26 cellular contexts compared by ENCODE assay signal in genomic region chr12:82300611-82301010, GRCh38. TPM values are rescaled to one million over a fixed set of nuclear protein-coding genes. Genes with fewer than 3 reads are reported as not detected.
A peak's percentile ranks its signal among the peaks of the same experiment; 100 is the strongest.
DNase-seq lines count a peak whose midpoint lies in the region; ATAC-seq, FAIRE-seq and TF ChIP-seq lines count a peak whose summit lies in the region.
"Had no signal": no experiment of that assay in that cellular context is flagged by ENCODE, and none has a peak within 500 bp of the region (broad histone marks: within the 10 kb centered on the region; RNA-seq: fewer than 3 reads in every experiment).

No MANE protein-coding gene starts in this region.

- no peak overlapping the region for H3K9ac ChIP-seq in astrocyte (ENCODE audit: low read length)

- no peaks in the 10 kb centered on the region for H3K9me3 ChIP-seq in astrocyte (ENCODE audit: insufficient read depth, low read depth, low read length)
- H3K9me3 ChIP-seq in right cardiac atrium (ENCODE audit: control insufficient read depth, low read length) = no peaks in the 10 kb centered on the region
- no peaks in the 10 kb centered on the region for H3K9me3 ChIP-seq in testis
- H3K9me3 ChIP-seq: A549, neutrophil, prostate gland, thyroid gland had no signal

- no peak for TF ChIP-seq POLR2A in testis (IDR thresholded peaks at IDR 0.05)

- no peaks in the 10 kb centered on the region for H4K20me1 ChIP-seq in astrocyte (ENCODE audit: insufficient read depth, low read length)

- no peak overlapping the region for H2AFZ ChIP-seq in astrocyte (ENCODE audit: low read depth, low read length)

- FAIRE-seq in astrocyte (lab: Jason Lieb, UNC) = no peak
- FAIRE-seq: A549, H54, kidney had no signal

- peak; percentile 89 for ATAC-seq in Right ventricle myocardium inferior
- ATAC-seq in right cardiac atrium = peak; percentile 94 to 96
- ATAC-seq in GM21723 (IDR thresholded peaks at IDR 0.05; ENCODE audit: unreplicated experiment) = no peak
- ATAC-seq: A549; activated CD8-positive, alpha-beta memory T cell treated with anti-CD3 and anti-CD28 coated beads, Interleukin-2, amount 10 ng/mL, durations not matched to agents 7 days and 5 days; activated naive CD8-positive, alpha-beta T cell treated with anti-CD3 and anti-CD28 coated beads, Interleukin-2, amount 50 U/mL, for 24 hours; stimulated activated naive CD8-positive, alpha-beta T cell treated with anti-CD3 and anti-CD28 coated beads, Interleukin-15, amount 100 ng/mL, for 72 hours; WTC11 had no signal

- no peaks in the 10 kb centered on the region for H3K27me3 Mint-ChIP-seq in astrocyte (ENCODE audit: low read depth, unreplicated experiment)
- H3K27me3 Mint-ChIP-seq: activated CD8-positive, alpha-beta memory T cell treated with anti-CD3 and anti-CD28 coated beads, Interleukin-2, amount 10 ng/mL, durations not matched to agents 7 days and 5 days had no signal

- H3K27ac ChIP-seq in astrocyte (ENCODE audit: low read depth, low read length) (no peak overlapping the region), right cardiac atrium (ENCODE audit: low read length) (no peak overlapping the region), testis (no peak overlapping the region)
- H3K27ac ChIP-seq: A549, neutrophil, prostate gland, thyroid gland had no signal

- H3K36me3 ChIP-seq in astrocyte (ENCODE audit: insufficient read depth, low read length) (no peaks in the 10 kb centered on the region), testis (ENCODE audit: low read depth, missing control alignments) (no peaks in the 10 kb centered on the region)
- H3K36me3 ChIP-seq: neutrophil, prostate gland, thyroid gland had no signal

- TF ChIP-seq CTCF in astrocyte (IDR thresholded peaks at IDR 0.05; ENCODE audit: insufficient read depth, low read depth, low read length) = no peak
- no peak for TF ChIP-seq CTCF in testis (IDR thresholded peaks at IDR 0.05)

- DNase-seq in Right ventricle myocardium inferior (ENCODE audit: missing footprints) (no peak), cardiac septum (ENCODE audit: low spot score) (no peak), astrocyte (ENCODE audit: low read depth) (peak; percentile 14), right cardiac atrium (peak in 1 of 3 donors; percentile 44), testis (peak; percentile 41), DMS53 treated with DMSO at 0.1 percent for 48 hours (lab: John Stamatoyannopoulos, UW; ENCODE audit: unreplicated experiment) (no peak), occipital lobe (lab: John Stamatoyannopoulos, UW) (no peak)
- DNase-seq: activated CD4-positive, alpha-beta T cell treated with anti-CD3 and anti-CD28 coated beads, Interleukin-2, amount 50 U/mL, for 1 hour; activated CD8-positive, alpha-beta memory T cell treated with anti-CD3 and anti-CD28 coated beads, Interleukin-2, amount 10 ng/mL, durations not matched to agents 7 days and 5 days; activated naive CD8-positive, alpha-beta T cell treated with anti-CD3 and anti-CD28 coated beads, Interleukin-2, amount 50 U/mL, for 24 hours; activated T-cell treated with anti-CD3 and anti-CD28 coated beads, Interleukin-2, amount 50 U/mL, for 48 hours; AML-193; CD4-positive, alpha-beta memory T cell; kidney; NCI-H1092 treated with DMSO at 0.1 percent for 48 hours; NCI-H187 treated with DMSO at 0.1 percent for 48 hours; NCI-H226; NCI-H748 treated with DMSO at 0.1 percent for 48 hours; stimulated activated naive CD8-positive, alpha-beta T cell treated with anti-CD3 and anti-CD28 coated beads, Interleukin-15, amount 100 ng/mL, for 72 hours; thyroid gland had no signal

- no peak overlapping the region for H3K4me3 Mint-ChIP-seq in astrocyte (ENCODE audit: unreplicated experiment)
- H3K4me3 Mint-ChIP-seq: activated CD8-positive, alpha-beta memory T cell treated with anti-CD3 and anti-CD28 coated beads, Interleukin-2, amount 10 ng/mL, durations not matched to agents 7 days and 5 days; activated naive CD8-positive, alpha-beta T cell treated with anti-CD3 and anti-CD28 coated beads, Interleukin-2, amount 50 U/mL, for 24 hours; CD4-positive, alpha-beta memory T cell; stimulated activated naive CD8-positive, alpha-beta T cell treated with anti-CD3 and anti-CD28 coated beads, Interleukin-15, amount 100 ng/mL, for 72 hours; WTC11 had no signal

- H3K79me2 ChIP-seq in astrocyte (ENCODE audit: insufficient read depth, low read length) = no peaks in the 10 kb centered on the region

- H3K4me2 ChIP-seq in astrocyte (ENCODE audit: low read length) = no peak overlapping the region
- H3K4me2 ChIP-seq: A549 had no signal

- no peaks in the 10 kb centered on the region for H3K9me3 Mint-ChIP-seq in astrocyte (ENCODE audit: unreplicated experiment)
- H3K9me3 Mint-ChIP-seq: activated naive CD8-positive, alpha-beta T cell treated with anti-CD3 and anti-CD28 coated beads, Interleukin-2, amount 50 U/mL, for 24 hours; stimulated activated naive CD8-positive, alpha-beta T cell treated with anti-CD3 and anti-CD28 coated beads, Interleukin-15, amount 100 ng/mL, for 72 hours; WTC11 had no signal

- 6% methylated on average over 3 of the region's 3 CpGs for WGBS in right cardiac atrium
- 23 to 32% methylated on average over 3 of the region's 3 CpGs for WGBS in testis, 2 donors

- H3K4me1 Mint-ChIP-seq in astrocyte (ENCODE audit: low read depth, unreplicated experiment) = peaks cover 13% of the 10 kb centered on the region
- H3K4me1 Mint-ChIP-seq: activated CD8-positive, alpha-beta memory T cell treated with anti-CD3 and anti-CD28 coated beads, Interleukin-2, amount 10 ng/mL, durations not matched to agents 7 days and 5 days; activated naive CD8-positive, alpha-beta T cell treated with anti-CD3 and anti-CD28 coated beads, Interleukin-2, amount 50 U/mL, for 24 hours; CD4-positive, alpha-beta memory T cell; stimulated activated naive CD8-positive, alpha-beta T cell treated with anti-CD3 and anti-CD28 coated beads, Interleukin-15, amount 100 ng/mL, for 72 hours; WTC11 had no signal

- no peaks in the 10 kb centered on the region for H3K36me3 Mint-ChIP-seq in astrocyte (ENCODE audit: low read depth, unreplicated experiment)
- H3K36me3 Mint-ChIP-seq: activated CD8-positive, alpha-beta memory T cell treated with anti-CD3 and anti-CD28 coated beads, Interleukin-2, amount 10 ng/mL, durations not matched to agents 7 days and 5 days; CD4-positive, alpha-beta memory T cell; WTC11 had no signal

- peak overlapping the region; percentile 98 for H3K27ac Mint-ChIP-seq in astrocyte (ENCODE audit: unreplicated experiment)
- H3K27ac Mint-ChIP-seq: activated CD8-positive, alpha-beta memory T cell treated with anti-CD3 and anti-CD28 coated beads, Interleukin-2, amount 10 ng/mL, durations not matched to agents 7 days and 5 days; activated naive CD8-positive, alpha-beta T cell treated with anti-CD3 and anti-CD28 coated beads, Interleukin-2, amount 50 U/mL, for 24 hours; CD4-positive, alpha-beta memory T cell; stimulated activated naive CD8-positive, alpha-beta T cell treated with anti-CD3 and anti-CD28 coated beads, Interleukin-15, amount 100 ng/mL, for 72 hours; WTC11 had no signal

- H3K27me3 ChIP-seq in astrocyte (ENCODE audit: insufficient read depth, low read length) (no peaks in the 10 kb centered on the region), right cardiac atrium (ENCODE audit: control insufficient read depth, insufficient read depth) (no peaks in the 10 kb centered on the region), testis (no peaks in the 10 kb centered on the region)
- H3K27me3 ChIP-seq: neutrophil, thyroid gland had no signal

- H3K4me3 ChIP-seq in astrocyte (ENCODE audit: insufficient read depth, low read depth, low read length) (no peak overlapping the region), right cardiac atrium (ENCODE audit: low read length) (no peak overlapping the region), testis (no peak overlapping the region)
- H3K4me3 ChIP-seq: A549, prostate gland, thyroid gland had no signal

- intact Hi-C loops in Right ventricle myocardium inferior (cut with DNase I) (no loop called here), cardiac septum (cut with DNase I) (loop anchor here (2.0 kb wide), 1 partner anchor 58 kb away; the partner anchor contains the start of genes CCDC59 and METTL25), right cardiac atrium (cut with DNase I) (no loop called here), testis (cut with DNase I; ENCODE audit: low total_unique reads) (no loop called here)

- H3K4me1 ChIP-seq in astrocyte (ENCODE audit: insufficient read depth, low read length) (peaks cover 18% of the 10 kb centered on the region), right cardiac atrium (ENCODE audit: control insufficient read depth, insufficient read depth, low read length) (peaks cover 1% of the 10 kb centered on the region), testis (no peaks in the 10 kb centered on the region)
- H3K4me1 ChIP-seq: A549, prostate gland, thyroid gland had no signal

RNA-seq across cellular contexts. Expression of gene CCDC59, which starts 57.6 kb away (rescaled TPM):
- total RNA-seq in Right ventricle myocardium inferior = 25.5 TPM
- total RNA-seq in cardiac septum = 23.5 TPM
- total RNA-seq in astrocyte = 43.7 and 46.0 TPM in 2 replicates
- 10 to 100 TPM; 24.2 to 34.1 (median 29.8) TPM for total RNA-seq in right cardiac atrium
- 45.1 TPM for polyA plus RNA-seq in right cardiac atrium
- total RNA-seq in testis = 10 to 100 TPM; 63.5 to 73.5 TPM
- 24.5 TPM for polyA plus RNA-seq in testis (ENCODE audit: insufficient read depth, low read depth, low replicate concordance)
- total RNA-seq in occipital lobe = 34.0 TPM

RNA-seq across cellular contexts. Expression of gene METTL25, which starts 57.7 kb away (rescaled TPM):
- 15.0 TPM for total RNA-seq in Right ventricle myocardium inferior
- total RNA-seq in cardiac septum = 17.8 TPM
- total RNA-seq in astrocyte = 6.8 and 9.4 TPM in 2 replicates
- total RNA-seq in right cardiac atrium = 10 to 100 TPM; 12.2 to 20.5 (median 19.7) TPM
- 4.1 TPM for polyA plus RNA-seq in right cardiac atrium
- total RNA-seq in testis = 10 to 100 TPM; 10.8 to 11.3 TPM
- polyA plus RNA-seq in testis (ENCODE audit: insufficient read depth, low read depth, low replicate concordance) = 9.0 TPM
- total RNA-seq in occipital lobe = 35.6 TPM

Comparison
In these comparisons a context has a peak if more than half of its experiments do, and no peak if none do; other contexts are left out.
1. DNase-seq: peak in astrocyte (single experiment) and testis (single experiment); none in Right ventricle myocardium inferior (single experiment), cardiac septum (single experiment), DMS53 treated with DMSO at 0.1 percent for 48 hours (single experiment) and occipital lobe (single experiment).